In the genomic region with DNA sequence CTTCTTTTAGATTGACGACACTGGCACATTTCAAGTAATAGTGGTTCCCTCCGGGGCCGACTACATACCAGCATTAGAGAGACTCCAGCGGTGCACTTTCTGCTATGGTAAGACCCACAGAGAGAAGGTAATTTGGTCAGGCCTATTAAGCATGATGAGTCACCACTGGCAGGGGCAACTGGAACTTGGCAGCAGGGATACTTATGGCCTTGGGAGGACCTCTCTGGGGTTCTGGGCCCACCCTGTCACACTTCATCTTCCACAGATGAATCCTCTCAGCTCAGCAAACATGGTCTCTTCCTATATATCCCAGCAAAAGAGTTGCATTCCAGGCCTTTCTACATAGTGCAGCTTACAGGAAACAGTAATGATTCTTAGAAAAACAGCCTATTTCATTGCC, we compare ENCODE assay signal across 1 cellular context.
TF ChIP-seq lines count a peak whose summit lies in the region.

No MANE protein-coding gene starts in this region.

TF ChIP-seq in HEK293, 187 proteins besides CTCF, POLR2A, EP300 and RAD21 (continued from another document):
- TF ChIP-seq, protein P1, sequence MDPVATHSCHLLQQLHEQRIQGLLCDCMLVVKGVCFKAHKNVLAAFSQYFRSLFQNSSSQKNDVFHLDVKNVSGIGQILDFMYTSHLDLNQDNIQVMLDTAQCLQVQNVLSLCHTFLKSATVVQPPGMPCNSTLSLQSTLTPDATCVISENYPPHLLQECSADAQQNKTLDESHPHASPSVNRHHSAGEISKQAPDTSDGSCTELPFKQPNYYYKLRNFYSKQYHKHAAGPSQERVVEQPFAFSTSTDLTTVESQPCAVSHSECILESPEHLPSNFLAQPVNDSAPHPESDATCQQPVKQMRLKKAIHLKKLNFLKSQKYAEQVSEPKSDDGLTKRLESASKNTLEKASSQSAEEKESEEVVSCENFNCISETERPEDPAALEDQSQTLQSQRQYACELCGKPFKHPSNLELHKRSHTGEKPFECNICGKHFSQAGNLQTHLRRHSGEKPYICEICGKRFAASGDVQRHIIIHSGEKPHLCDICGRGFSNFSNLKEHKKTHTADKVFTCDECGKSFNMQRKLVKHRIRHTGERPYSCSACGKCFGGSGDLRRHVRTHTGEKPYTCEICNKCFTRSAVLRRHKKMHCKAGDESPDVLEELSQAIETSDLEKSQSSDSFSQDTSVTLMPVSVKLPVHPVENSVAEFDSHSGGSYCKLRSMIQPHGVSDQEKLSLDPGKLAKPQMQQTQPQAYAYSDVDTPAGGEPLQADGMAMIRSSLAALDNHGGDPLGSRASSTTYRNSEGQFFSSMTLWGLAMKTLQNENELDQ (tag by site-specific recombination; IDR thresholded peaks at IDR 0.05; ENCODE audit: low read depth), result no peak
- no peak for TF ChIP-seq ZBTB48 (tag by site-specific recombination; IDR thresholded peaks at IDR 0.05)
- no peak for TF ChIP-seq ZNF138 (tag by site-specific recombination; IDR thresholded peaks at IDR 0.05; ENCODE audit: borderline replicate concordance)
- TF ChIP-seq ZNF530 (tag by site-specific recombination; IDR thresholded peaks at IDR 0.05; ENCODE audit: low read depth), result no peak
- TF ChIP-seq ZNF221 (tag by site-specific recombination; IDR thresholded peaks at IDR 0.05; ENCODE audit: borderline replicate concordance), result no peak
- TF ChIP-seq ZNF549 (tag by site-specific recombination; IDR thresholded peaks at IDR 0.05), result no peak
- TF ChIP-seq GFI1B (tag by site-specific recombination; IDR thresholded peaks at IDR 0.05), result no peak
- no peak for TF ChIP-seq REST (tag by site-specific recombination; IDR thresholded peaks at IDR 0.05)
- no peak for TF ChIP-seq ZNF645 (tag by site-specific recombination; IDR thresholded peaks at IDR 0.05)
- TF ChIP-seq, protein P2, sequence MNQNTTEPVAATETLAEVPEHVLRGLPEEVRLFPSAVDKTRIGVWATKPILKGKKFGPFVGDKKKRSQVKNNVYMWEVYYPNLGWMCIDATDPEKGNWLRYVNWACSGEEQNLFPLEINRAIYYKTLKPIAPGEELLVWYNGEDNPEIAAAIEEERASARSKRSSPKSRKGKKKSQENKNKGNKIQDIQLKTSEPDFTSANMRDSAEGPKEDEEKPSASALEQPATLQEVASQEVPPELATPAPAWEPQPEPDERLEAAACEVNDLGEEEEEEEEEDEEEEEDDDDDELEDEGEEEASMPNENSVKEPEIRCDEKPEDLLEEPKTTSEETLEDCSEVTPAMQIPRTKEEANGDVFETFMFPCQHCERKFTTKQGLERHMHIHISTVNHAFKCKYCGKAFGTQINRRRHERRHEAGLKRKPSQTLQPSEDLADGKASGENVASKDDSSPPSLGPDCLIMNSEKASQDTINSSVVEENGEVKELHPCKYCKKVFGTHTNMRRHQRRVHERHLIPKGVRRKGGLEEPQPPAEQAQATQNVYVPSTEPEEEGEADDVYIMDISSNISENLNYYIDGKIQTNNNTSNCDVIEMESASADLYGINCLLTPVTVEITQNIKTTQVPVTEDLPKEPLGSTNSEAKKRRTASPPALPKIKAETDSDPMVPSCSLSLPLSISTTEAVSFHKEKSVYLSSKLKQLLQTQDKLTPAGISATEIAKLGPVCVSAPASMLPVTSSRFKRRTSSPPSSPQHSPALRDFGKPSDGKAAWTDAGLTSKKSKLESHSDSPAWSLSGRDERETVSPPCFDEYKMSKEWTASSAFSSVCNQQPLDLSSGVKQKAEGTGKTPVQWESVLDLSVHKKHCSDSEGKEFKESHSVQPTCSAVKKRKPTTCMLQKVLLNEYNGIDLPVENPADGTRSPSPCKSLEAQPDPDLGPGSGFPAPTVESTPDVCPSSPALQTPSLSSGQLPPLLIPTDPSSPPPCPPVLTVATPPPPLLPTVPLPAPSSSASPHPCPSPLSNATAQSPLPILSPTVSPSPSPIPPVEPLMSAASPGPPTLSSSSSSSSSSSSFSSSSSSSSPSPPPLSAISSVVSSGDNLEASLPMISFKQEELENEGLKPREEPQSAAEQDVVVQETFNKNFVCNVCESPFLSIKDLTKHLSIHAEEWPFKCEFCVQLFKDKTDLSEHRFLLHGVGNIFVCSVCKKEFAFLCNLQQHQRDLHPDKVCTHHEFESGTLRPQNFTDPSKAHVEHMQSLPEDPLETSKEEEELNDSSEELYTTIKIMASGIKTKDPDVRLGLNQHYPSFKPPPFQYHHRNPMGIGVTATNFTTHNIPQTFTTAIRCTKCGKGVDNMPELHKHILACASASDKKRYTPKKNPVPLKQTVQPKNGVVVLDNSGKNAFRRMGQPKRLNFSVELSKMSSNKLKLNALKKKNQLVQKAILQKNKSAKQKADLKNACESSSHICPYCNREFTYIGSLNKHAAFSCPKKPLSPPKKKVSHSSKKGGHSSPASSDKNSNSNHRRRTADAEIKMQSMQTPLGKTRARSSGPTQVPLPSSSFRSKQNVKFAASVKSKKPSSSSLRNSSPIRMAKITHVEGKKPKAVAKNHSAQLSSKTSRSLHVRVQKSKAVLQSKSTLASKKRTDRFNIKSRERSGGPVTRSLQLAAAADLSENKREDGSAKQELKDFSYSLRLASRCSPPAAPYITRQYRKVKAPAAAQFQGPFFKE (tag by site-specific recombination; IDR thresholded peaks at IDR 0.05; ENCODE audit: borderline replicate concordance), result no peak
- no peak for TF ChIP-seq ZNF148 (tag by site-specific recombination; IDR thresholded peaks at IDR 0.05; ENCODE audit: borderline replicate concordance)
- TF ChIP-seq MYNN (tag by site-specific recombination; IDR thresholded peaks at IDR 0.05; ENCODE audit: borderline replicate concordance), result no peak
- no peak for TF ChIP-seq ZNF677 (tag by site-specific recombination; IDR thresholded peaks at IDR 0.05)
- TF ChIP-seq OSR2 (tag by site-specific recombination; IDR thresholded peaks at IDR 0.05), result peak; percentile 10; the same call in 1 of the 2 replicates
- TF ChIP-seq ZNF544 (tag by site-specific recombination; IDR thresholded peaks at IDR 0.05), result no peak
- no peak for TF ChIP-seq OVOL3 (tag by site-specific recombination; IDR thresholded peaks at IDR 0.05)
- TF ChIP-seq ZNF362 (tag by site-specific recombination; IDR thresholded peaks at IDR 0.05), result no peak
- TF ChIP-seq ZNF37A (tag by site-specific recombination; IDR thresholded peaks at IDR 0.05), result no peak
- 0 out of 2 replicates have a peak, but pooled peaks have one; percentile 54 for TF ChIP-seq SP7 (tag by site-specific recombination; IDR thresholded peaks at IDR 0.05)
- no peak for TF ChIP-seq KLF7 (tag by site-specific recombination; IDR thresholded peaks at IDR 0.05; ENCODE audit: borderline replicate concordance)
- no peak for TF ChIP-seq ZSCAN18 (tag by site-specific recombination; IDR thresholded peaks at IDR 0.05)
- no peak for TF ChIP-seq ZNF354C (tag by site-specific recombination; IDR thresholded peaks at IDR 0.05; ENCODE audit: borderline replicate concordance, low read depth)
- TF ChIP-seq ZNF157 (tag by site-specific recombination; IDR thresholded peaks at IDR 0.05), result no peak
- TF ChIP-seq ZNF510 (tag by site-specific recombination; IDR thresholded peaks at IDR 0.05; ENCODE audit: insufficient replicate concordance), result no peak
- 0 out of 2 replicates have a peak, but pooled peaks have one; percentile 43 for TF ChIP-seq ZNF366 (tag by site-specific recombination; conservative IDR thresholded peaks at IDR 0.05)
